8 cellular contexts compared by ENCODE assay signal in genomic region chr17:42182927-42183734, GRCh38. TPM values are rescaled to one million over a fixed set of nuclear protein-coding genes. Genes with fewer than 3 reads are reported as not detected.
A peak's percentile ranks its signal among the peaks of the same experiment; 100 is the strongest.
DNase-seq lines count a peak whose midpoint lies in the region; ATAC-seq, FAIRE-seq and TF ChIP-seq lines count a peak whose summit lies in the region.

No MANE protein-coding gene starts in this region.

- dilution Hi-C loops in endothelial cell of umbilical vein (cut with MboI; ENCODE audit: extremely low pct_ligation_motif_present, low sequenced_read_pairs) = no loop called here

- H3K27ac ChIP-seq in OCI-LY1 (ENCODE audit: low read depth, low read length, poor library complexity, severe bottlenecking) (no peak overlapping the region), endothelial cell of umbilical vein (ENCODE audit: insufficient read depth, low read depth, low read length) (no peak overlapping the region), pancreas (peak overlapping the region in 2 of 4 donors; percentile 62 to 71)

- ATAC-seq in pancreas = peak in 1 of 4 donors; percentile 4
- no peak for ATAC-seq in HG02642 (IDR thresholded peaks at IDR 0.05; ENCODE audit: poor library complexity, unreplicated experiment)
- ATAC-seq in HG02973 (IDR thresholded peaks at IDR 0.05; ENCODE audit: unreplicated experiment) = no peak

- BruUV-seq in endothelial cell of umbilical vein (replicated peaks; lab: Mats Ljungman, UMichigan) = no TSS peak

- intact Hi-C loops in endothelial cell of umbilical vein (cut with micrococcal nuclease) = loop anchor here (5.0 kb wide), 1 partner anchor 116 kb away; no protein-coding TSS in a partner anchor
- intact Hi-C loops in pancreas (cut with DNase I) = no loop called here

- H2AFZ ChIP-seq in OCI-LY1 (ENCODE audit: low read length) (no peak overlapping the region), endothelial cell of umbilical vein (ENCODE audit: low read depth, low read length) (peak overlapping the region; percentile 95)

- 71 to 81% methylated on average over 9 of the region's 9 CpGs for WGBS in pancreas, 2 donors

- H3K9ac ChIP-seq in ES-I3 (ENCODE audit: low read depth, low read length) (peak overlapping the region; percentile 64), OCI-LY1 (ENCODE audit: low read length) (peak overlapping the region; percentile 66), endothelial cell of umbilical vein (replicated peaks; ENCODE audit: extremely low read depth, insufficient read depth, low read length) (no peak overlapping the region)

- H3K36me3 ChIP-seq in ES-I3 (ENCODE audit: insufficient read depth, low read length) (no peaks in the 10 kb centered on the region), OCI-LY1 (ENCODE audit: insufficient read depth, low read length) (no peaks in the 10 kb centered on the region), endothelial cell of umbilical vein (ENCODE audit: control insufficient read depth in 2 of 2, extremely low read depth in 1 of 2, insufficient read depth in 2 of 2, low read length in 2 of 2) (no peaks in the 10 kb centered on the region), pancreas (no peaks in the 10 kb centered on the region)

- no peak for TF ChIP-seq CTCF in OCI-LY1 (IDR thresholded peaks at IDR 0.05; ENCODE audit: low read length)
- no peak for TF ChIP-seq CTCF in endothelial cell of umbilical vein (IDR thresholded peaks at IDR 0.05; ENCODE audit: extremely low read depth in 1 of 2, insufficient read depth in 1 of 2, low read depth in 1 of 2, low read length in 2 of 2)
- no peak for TF ChIP-seq CTCF in pancreas (IDR thresholded peaks at IDR 0.05)

- H3K9me3 ChIP-seq in ES-I3 (ENCODE audit: control insufficient read depth, insufficient read depth, low read length) (no peaks in the 10 kb centered on the region), OCI-LY1 (ENCODE audit: low read length) (no peaks in the 10 kb centered on the region), endothelial cell of umbilical vein (replicated peaks; ENCODE audit: control insufficient read depth, insufficient read depth, low read length) (no peaks in the 10 kb centered on the region), pancreas (no peaks in the 10 kb centered on the region)

- DNase-seq in endothelial cell of umbilical vein (ENCODE audit: low read depth, low spot score) (peak; percentile 21), pancreas (no peak), NCI-H82 treated with DMSO at 0.1 percent for 48 hours (lab: John Stamatoyannopoulos, UW; ENCODE audit: unreplicated experiment) (no peak), SIG-M5 treated with dmso at 0.1 percent for 504 hours (lab: John Stamatoyannopoulos, UW; ENCODE audit: unreplicated experiment) (no peak)

- no peaks in the 10 kb centered on the region for H3K27me3 ChIP-seq in OCI-LY1 (ENCODE audit: insufficient read depth, low read length)
- peaks cover 9 to 13% of the 10 kb centered on the region in 2 experiments for H3K27me3 ChIP-seq in endothelial cell of umbilical vein (ENCODE audit: control insufficient read depth in 2 of 2, insufficient read depth in 2 of 2, low read length in 2 of 2)
- no peaks in the 10 kb centered on the region for H3K27me3 ChIP-seq in pancreas

- H4K20me1 ChIP-seq in OCI-LY1 (ENCODE audit: insufficient read depth, low read length) = no peaks in the 10 kb centered on the region
- H4K20me1 ChIP-seq in endothelial cell of umbilical vein (replicated peaks; ENCODE audit: control insufficient read depth, extremely low read depth, insufficient read depth, low read length) = no peaks in the 10 kb centered on the region

- POLR2A ChIA-PET in endothelial cell of umbilical vein (lab: Charles Lee) = interaction anchor here (0.6 kb wide), 1 partner anchor 182 kb away, joined by 3 read pairs; no protein-coding TSS in a partner anchor

- H3K4me1 ChIP-seq in ES-I3 (ENCODE audit: insufficient read depth, low read length) (peaks cover 21% of the 10 kb centered on the region), OCI-LY1 (ENCODE audit: insufficient read depth, low read length, severe bottlenecking) (peaks cover 40% of the 10 kb centered on the region), endothelial cell of umbilical vein (ENCODE audit: control insufficient read depth, extremely low read depth, insufficient read depth, low read length) (peaks cover 14% of the 10 kb centered on the region), pancreas (peaks cover 0 to 7% (median 6%) of the 10 kb centered on the region in 3 donors)

- no peaks in the 10 kb centered on the region for H3K9me2 ChIP-seq in OCI-LY1 (ENCODE audit: low read depth, low read length)

- CTCF ChIA-PET in endothelial cell of umbilical vein (lab: Charles Lee) = interaction anchor here (1.3 to 5.6 kb wide), 6 partner anchors 11 to 344 kb away, joined by 3 to 52 read pairs (median 4); partner anchors contain the start of genes GHDC and KAT2A

- no peak for TF ChIP-seq POLR2A in endothelial cell of umbilical vein (IDR thresholded peaks at IDR 0.05; ENCODE audit: low read depth, low read length)

- H3K79me2 ChIP-seq in OCI-LY1 (ENCODE audit: insufficient read depth, low read length) (no peaks in the 10 kb centered on the region), endothelial cell of umbilical vein (ENCODE audit: control insufficient read depth, insufficient read depth, low read length) (no peaks in the 10 kb centered on the region)

- H3K4me2 ChIP-seq in OCI-LY1 (ENCODE audit: low read length) = peak overlapping the region; percentile 82
- peak overlapping the region; percentile 78 for H3K4me2 ChIP-seq in endothelial cell of umbilical vein (ENCODE audit: insufficient read depth, low read length)

- no peaks in the 10 kb centered on the region for H3K9me1 ChIP-seq in endothelial cell of umbilical vein (replicated peaks; ENCODE audit: control insufficient read depth, extremely low read depth, insufficient read depth, low read length)

- FAIRE-seq in endothelial cell of umbilical vein (lab: Jason Lieb, UNC) (peak; percentile 67), pancreas (lab: Jason Lieb, UNC) (no peak)

- H3K4me3 ChIP-seq in OCI-LY1 (ENCODE audit: low read depth, low read length, poor library complexity, severe bottlenecking) (peak overlapping the region; percentile 68), endothelial cell of umbilical vein (replicated peaks in 1 of 3; ENCODE audit: insufficient read depth in 1 of 3, low read depth in 1 of 3, low read length in 3 of 3) (no peak overlapping the region), pancreas (peak overlapping the region in 3 of 4 donors; percentile 33 to 59 (median 49))

- no peaks in the 10 kb centered on the region for H3F3A ChIP-seq in OCI-LY1 (ENCODE audit: insufficient read depth, low read length)

TF ChIP-seq in endothelial cell of umbilical vein, 7 proteins besides CTCF, POLR2A, EP300 and RAD21:
- TF ChIP-seq JUN (IDR thresholded peaks at IDR 0.05; ENCODE audit: borderline replicate concordance, insufficient read depth, insufficient read length, low read depth) = peak; percentile 59
- peak; percentile 36 for TF ChIP-seq EZH2 (IDR thresholded peaks at IDR 0.05; ENCODE audit: borderline replicate concordance, low read depth, low read length, severe bottlenecking)
- peak; percentile 49 for TF ChIP-seq FOS (IDR thresholded peaks at IDR 0.05; ENCODE audit: borderline replicate concordance, insufficient read depth, low read length)
- TF ChIP-seq POLR2AphosphoS5 (IDR thresholded peaks at IDR 0.05; ENCODE audit: insufficient read depth, low read depth, low read length) = no peak

RNA-seq across cellular contexts. Expression of gene HCRT, which starts 2.1 kb away (rescaled TPM):
- total RNA-seq in endothelial cell of umbilical vein (not detected in 2 replicates), pancreas (not detected)
- polyA plus RNA-seq in endothelial cell of umbilical vein (not detected in 2 replicates), pancreas (not detected)
- polyA plus RNA-seq in endothelial cell of umbilical vein (2011; cell fraction: cytosol; rRNA removed) = not detected in 2 replicates
- polyA plus RNA-seq in endothelial cell of umbilical vein (2011; cell fraction: nucleus; rRNA removed) = not detected in 2 replicates
- polyA plus RNA-seq in endothelial cell of umbilical vein (2012) = not detected in 2 replicates
- polyA minus RNA-seq in endothelial cell of umbilical vein = not detected in 2 replicates
- polyA minus RNA-seq in endothelial cell of umbilical vein (2011; cell fraction: cytosol; rRNA and poly(A)+ RNA removed) = not detected
- not detected in 2 replicates for polyA minus RNA-seq in endothelial cell of umbilical vein (2011; cell fraction: nucleus; rRNA and poly(A)+ RNA removed)

RNA-seq across cellular contexts. Expression of gene KCNH4, which starts 2.2 kb away (rescaled TPM):
- total RNA-seq in endothelial cell of umbilical vein (0.11 TPM in 1 of 2 replicates, not detected in the other), pancreas (under 1 TPM in 5 of 6 donors, not detected in 1; 0.03 to 0.09 (median 0.06) TPM)
- polyA plus RNA-seq in endothelial cell of umbilical vein (0.06 and 0.11 TPM in 2 replicates), pancreas (under 1 TPM; 0.11 to 0.14 TPM)
- polyA plus RNA-seq in endothelial cell of umbilical vein (2011; cell fraction: cytosol; rRNA removed) = 0.01 TPM in 1 of 2 replicates, not detected in the other
- polyA plus RNA-seq in endothelial cell of umbilical vein (2011; cell fraction: nucleus; rRNA removed) = 0.04 TPM in 1 of 2 replicates, not detected in the other
- polyA plus RNA-seq in endothelial cell of umbilical vein (2012) = 0.07 TPM in 1 of 2 replicates, not detected in the other
- polyA minus RNA-seq in endothelial cell of umbilical vein = 0.07 and 0.42 TPM in 2 replicates
- not detected for polyA minus RNA-seq in endothelial cell of umbilical vein (2011; cell fraction: cytosol; rRNA and poly(A)+ RNA removed)
- polyA minus RNA-seq in endothelial cell of umbilical vein (2011; cell fraction: nucleus; rRNA and poly(A)+ RNA removed) = not detected in 2 replicates

RNA-seq across cellular contexts. Expression of gene GHDC, which starts 11.2 kb away (rescaled TPM):
- total RNA-seq in endothelial cell of umbilical vein (9.8 TPM in 2 replicates), pancreas (10 to 100 TPM; 14.8 to 20.9 (median 17.1) TPM)
- polyA plus RNA-seq in endothelial cell of umbilical vein (11.2 and 15.8 TPM in 2 replicates), pancreas (10 to 100 TPM; 19.4 to 21.6 TPM)
- 5.1 and 7.6 TPM in 2 replicates for polyA plus RNA-seq in endothelial cell of umbilical vein (2011; cell fraction: cytosol; rRNA removed)
- polyA plus RNA-seq in endothelial cell of umbilical vein (2011; cell fraction: nucleus; rRNA removed) = 16.1 and 17.2 TPM in 2 replicates
- 5.9 and 12.5 TPM in 2 replicates for polyA plus RNA-seq in endothelial cell of umbilical vein (2012)
- polyA minus RNA-seq in endothelial cell of umbilical vein = 8.0 and 11.1 TPM in 2 replicates
- 10.1 TPM for polyA minus RNA-seq in endothelial cell of umbilical vein (2011; cell fraction: cytosol; rRNA and poly(A)+ RNA removed)
- polyA minus RNA-seq in endothelial cell of umbilical vein (2011; cell fraction: nucleus; rRNA and poly(A)+ RNA removed) = 4.9 and 6.2 TPM in 2 replicates

RNA-seq across cellular contexts. Expression of gene RAB5C, which starts 28.3 kb away (rescaled TPM):
- total RNA-seq in endothelial cell of umbilical vein (188 and 210 TPM in 2 replicates), pancreas (10 to 100 TPM; 25.9 to 53.1 (median 42.0) TPM)
- polyA plus RNA-seq in endothelial cell of umbilical vein (357 and 408 TPM in 2 replicates), pancreas (10 to 100 TPM; 42.6 to 61.8 TPM)
- 260 and 267 TPM in 2 replicates for polyA plus RNA-seq in endothelial cell of umbilical vein (2011; cell fraction: cytosol; rRNA removed)
- polyA plus RNA-seq in endothelial cell of umbilical vein (2011; cell fraction: nucleus; rRNA removed) = 122 and 127 TPM in 2 replicates
- polyA plus RNA-seq in endothelial cell of umbilical vein (2012) = 192 and 244 TPM in 2 replicates
- polyA minus RNA-seq in endothelial cell of umbilical vein = 108 and 117 TPM in 2 replicates
- 37.0 TPM for polyA minus RNA-seq in endothelial cell of umbilical vein (2011; cell fraction: cytosol; rRNA and poly(A)+ RNA removed)
- 29.8 and 30.2 TPM in 2 replicates for polyA minus RNA-seq in endothelial cell of umbilical vein (2011; cell fraction: nucleus; rRNA and poly(A)+ RNA removed)

Comparison
In these comparisons a context has a peak if more than half of its experiments do, and no peak if none do; other contexts are left out.
1. H3K4me3 ChIP-seq: peak in OCI-LY1 (single experiment) and pancreas (3 of 4); none in endothelial cell of umbilical vein (0 of 3).